In genomic region chr20:48738399-48739304, GRCh38 we compare ENCODE assay signal across 1 cellular context.
A peak's percentile ranks its signal among the peaks of the same experiment; 100 is the strongest.
TF ChIP-seq lines count a peak whose summit lies in the region.

No MANE protein-coding gene starts in this region.

TF ChIP-seq in HepG2, 621 proteins besides CTCF, POLR2A, EP300 and RAD21 (continued from another document and continues in another):
- TF ChIP-seq SP2 (CRISPR knock-in tag; IDR thresholded peaks at IDR 0.05) (no peak; the same call in 1 of the 2 replicates), ARNT2 (CRISPR knock-in tag; IDR thresholded peaks at IDR 0.05; ENCODE audit: low read depth) (0 out of 2 replicates have a peak, but pooled peaks have one; percentile 22), ZNF121 (CRISPR knock-in tag; IDR thresholded peaks at IDR 0.05) (no peak), ZNF576 (CRISPR knock-in tag; IDR thresholded peaks at IDR 0.05) (peak; percentile 87), JUND (CRISPR knock-in tag; IDR thresholded peaks at IDR 0.05) (no peak), ZGPAT (CRISPR knock-in tag; IDR thresholded peaks at IDR 0.05) (peak; percentile 52), NR1H2 (CRISPR knock-in tag; IDR thresholded peaks at IDR 0.05; ENCODE audit: borderline replicate concordance, low read depth) (no peak), ZNF567 (CRISPR knock-in tag; IDR thresholded peaks at IDR 0.05; ENCODE audit: borderline replicate concordance) (no peak), ZNF251 (CRISPR knock-in tag; IDR thresholded peaks at IDR 0.05) (no peak), SAP130 (CRISPR knock-in tag; IDR thresholded peaks at IDR 0.05; ENCODE audit: low read depth) (peak; percentile 75), ZBTB34 (CRISPR knock-in tag; IDR thresholded peaks at IDR 0.05) (no peak), ZFP90 (CRISPR knock-in tag; IDR thresholded peaks at IDR 0.05; ENCODE audit: borderline replicate concordance) (no peak), NFAT5 (CRISPR knock-in tag; IDR thresholded peaks at IDR 0.05) (no peak), HNRNPLL (IDR thresholded peaks at IDR 0.05; ENCODE audit: low read depth, low read length, poor library complexity, severe bottlenecking) (no peak), ETV6 (CRISPR knock-in tag; conservative IDR thresholded peaks at IDR 0.05) (no peak), RBFOX2 (IDR thresholded peaks at IDR 0.05; ENCODE audit: low read depth, low read length) (no peak), E2F2 (CRISPR knock-in tag; IDR thresholded peaks at IDR 0.05; ENCODE audit: borderline replicate concordance) (0 out of 2 replicates have a peak, but pooled peaks have one; percentile 41), ATF4 (CRISPR knock-in tag; IDR thresholded peaks at IDR 0.05) (no peak), ZNF569 (CRISPR knock-in tag; IDR thresholded peaks at IDR 0.05; ENCODE audit: borderline replicate concordance) (no peak), ZNF34 (CRISPR knock-in tag; IDR thresholded peaks at IDR 0.05; ENCODE audit: borderline replicate concordance) (no peak), CERS6 (CRISPR knock-in tag; IDR thresholded peaks at IDR 0.05) (no peak), CREBL2 (CRISPR knock-in tag; IDR thresholded peaks at IDR 0.05; ENCODE audit: borderline replicate concordance) (no peak), REST (IDR thresholded peaks at IDR 0.05; ENCODE audit: borderline replicate concordance in 1 of 2, low read depth in 1 of 2, low read length in 2 of 2) (peak in 1 of 2 experiments; percentile 50; a peak in 1 of 4 replicates), AKAP8 (CRISPR knock-in tag; IDR thresholded peaks at IDR 0.05) (no peak), DNMT3B (CRISPR knock-in tag; conservative IDR thresholded peaks at IDR 0.05) (no peak), HOXD1 (CRISPR knock-in tag; IDR thresholded peaks at IDR 0.05) (no peak), ZNF879 (CRISPR knock-in tag; IDR thresholded peaks at IDR 0.05) (no peak), ZNF282 (IDR thresholded peaks at IDR 0.05; ENCODE audit: partially characterized antibody) (no peak), KLF12 (CRISPR knock-in tag; IDR thresholded peaks at IDR 0.05; ENCODE audit: borderline replicate concordance) (no peak), ZNF292 (CRISPR knock-in tag; IDR thresholded peaks at IDR 0.05; ENCODE audit: borderline replicate concordance, low read depth) (peak; percentile 99), GFI1 (CRISPR knock-in tag; IDR thresholded peaks at IDR 0.05; ENCODE audit: borderline replicate concordance) (peak; percentile 84), TBX3 (IDR thresholded peaks at IDR 0.05; ENCODE audit: borderline replicate concordance) (no peak), ZNF710 (CRISPR knock-in tag; IDR thresholded peaks at IDR 0.05; ENCODE audit: borderline replicate concordance) (peak; percentile 82; the same call in 1 of the 2 replicates), NFE2L2 (IDR thresholded peaks at IDR 0.05; ENCODE audit: low read length) (no peak), ZNF556 (CRISPR knock-in tag; IDR thresholded peaks at IDR 0.05; ENCODE audit: borderline replicate concordance) (peak; percentile 92; the same call in 1 of the 2 replicates), TCF7L2 (IDR thresholded peaks at IDR 0.05; ENCODE audit: low read depth, low read length) (no peak), IRF1 (CRISPR knock-in tag; IDR thresholded peaks at IDR 0.05; ENCODE audit: low read depth) (no peak), ETV5 (CRISPR knock-in tag; IDR thresholded peaks at IDR 0.05; ENCODE audit: borderline replicate concordance) (peak; percentile 90), ZNF101 (CRISPR knock-in tag; IDR thresholded peaks at IDR 0.05; ENCODE audit: borderline replicate concordance, low read depth) (no peak), NFYC (CRISPR knock-in tag; IDR thresholded peaks at IDR 0.05) (no peak)
